ENCODE assay signal across 15 cellular contexts in genomic region chr4:185015108-185015507, GRCh38. TPM values are rescaled to one million over a fixed set of nuclear protein-coding genes. Genes with fewer than 3 reads are reported as not detected.
"Had no signal": no experiment of that assay in that cellular context is flagged by ENCODE, and none has a peak within 500 bp of the region (broad histone marks: within the 10 kb centered on the region; RNA-seq: fewer than 3 reads in every experiment).

No MANE protein-coding gene starts in this region.

- H3K36me3 Mint-ChIP-seq: mesothelial cell of epicardium; stimulated activated effector memory CD8-positive, alpha-beta T cell treated with anti-CD3 and anti-CD28 coated beads, Interleukin-12 subunit alpha, Interleukin-12 subunit beta, amount 100 ng/mL, for 72 hours had no signal

- H3K36me3 ChIP-seq: ovary, tibial artery had no signal

- H3K4me3 Mint-ChIP-seq: mesothelial cell of epicardium; neural crest cell; stimulated activated effector memory CD8-positive, alpha-beta T cell treated with anti-CD3 and anti-CD28 coated beads, Interleukin-12 subunit alpha, Interleukin-12 subunit beta, amount 100 ng/mL, for 72 hours; T-helper 2 cell treated with Interferon-gamma antibody and Interleukin-4, amounts not matched to agents 5 μg/mL and 100 μg/mL, for 36 hours had no signal

- H3K9me3 ChIP-seq: ovary, tibial artery had no signal

- DNase-seq: activated effector memory CD4-positive, alpha-beta T cell treated with Interleukin-2 at 50 U/mL for 16 hours; activated naive CD4-positive, alpha-beta T cell treated with anti-CD3 and anti-CD28 coated beads, Interleukin-2, amount 50 U/mL, for 16 hours; ovary; stimulated activated CD4-positive, alpha-beta T cell treated with anti-CD3 and anti-CD28 coated beads, Interleukin-2, amount 100 ng/mL, for 24 hours; tibial artery had no signal

- ATAC-seq: stimulated activated effector memory CD8-positive, alpha-beta T cell treated with anti-CD3 and anti-CD28 coated beads, Interleukin-12 subunit alpha, Interleukin-12 subunit beta, amount 100 ng/mL, for 72 hours had no signal

- H3K27ac Mint-ChIP-seq: mesothelial cell of epicardium; stimulated activated effector memory CD8-positive, alpha-beta T cell treated with anti-CD3 and anti-CD28 coated beads, Interleukin-12 subunit alpha, Interleukin-12 subunit beta, amount 100 ng/mL, for 72 hours; T-helper 2 cell treated with Interferon-gamma antibody and Interleukin-4, amounts not matched to agents 5 μg/mL and 100 μg/mL, for 36 hours had no signal

- H3K9me3 Mint-ChIP-seq: mesothelial cell of epicardium; neural crest cell; stimulated activated effector memory CD8-positive, alpha-beta T cell treated with anti-CD3 and anti-CD28 coated beads, Interleukin-12 subunit alpha, Interleukin-12 subunit beta, amount 100 ng/mL, for 72 hours; T-helper 2 cell treated with Interferon-gamma antibody and Interleukin-4, amounts not matched to agents 5 μg/mL and 100 μg/mL, for 36 hours had no signal

- H3K4me3 ChIP-seq: lung, ovary, tibial artery had no signal

- H3K27me3 ChIP-seq: ovary had no signal

- H3K27ac ChIP-seq: ovary, tibial artery had no signal

RNA-seq across cellular contexts. Expression of gene HELT, which starts 3.2 kb away (rescaled TPM):
- total RNA-seq: astrocyte, fibroblast of villous mesenchyme, mesothelial cell of epicardium, myocyte, neural crest cell, ovary had no signal
- polyA plus RNA-seq: adipose tissue, esophagus, ovary had no signal
